In the genomic region with DNA sequence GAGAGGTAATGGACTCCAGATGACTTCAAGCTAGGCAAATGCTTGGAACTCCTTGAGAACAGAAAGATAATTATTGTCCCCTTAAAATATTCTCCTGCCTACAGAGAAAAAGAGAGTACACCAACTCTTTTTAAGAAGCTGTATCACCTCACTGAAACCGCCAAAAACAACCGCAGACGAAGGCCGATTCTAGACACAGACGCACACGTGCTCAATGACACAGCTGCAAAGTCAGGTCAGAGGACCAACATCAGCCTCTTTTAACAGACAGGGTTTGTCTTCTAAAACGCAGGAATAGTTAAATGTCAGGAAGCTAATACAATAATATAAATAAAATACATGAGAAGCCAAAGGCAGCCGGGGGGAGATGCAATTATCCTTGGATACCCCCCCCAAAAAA, we compare ENCODE assay signal across 25 cellular contexts. TPM values are rescaled to one million over a fixed set of nuclear protein-coding genes. Genes with fewer than 3 reads are reported as not detected.
"Had no signal": no experiment of that assay in that cellular context is flagged by ENCODE, and none has a peak within 500 bp of the region (broad histone marks: within the 10 kb centered on the region; RNA-seq: fewer than 3 reads in every experiment).

No MANE protein-coding gene starts in this region.

- FAIRE-seq: endothelial cell of umbilical vein, kidney, pancreas, urothelium cell line had no signal

- H3K27ac ChIP-seq: coronary artery, esophagus squamous epithelium, neutrophil, pancreas, right lobe of liver, thoracic aorta, tibial nerve, upper lobe of left lung had no signal

- H3K4me3 ChIP-seq: coronary artery, esophagus squamous epithelium, pancreas, right lobe of liver, smooth muscle cell, thoracic aorta, tibial nerve, upper lobe of left lung had no signal

- H3K27me3 Mint-ChIP-seq: naive thymus-derived CD8-positive, alpha-beta T cell had no signal

- H3K4me2 ChIP-seq: smooth muscle cell had no signal

- H3K4me3 Mint-ChIP-seq: naive thymus-derived CD8-positive, alpha-beta T cell had no signal

- ATAC-seq: left lobe of liver; naive thymus-derived CD8-positive, alpha-beta T cell; pancreas; right lobe of liver; stimulated activated naive CD8-positive, alpha-beta T cell treated with anti-CD3 and anti-CD28 coated beads, Interleukin-15, Interleukin-2, amounts not matched to agents 100 U/mL and 50 U/mL, for 24 hours had no signal

- H3K9me3 ChIP-seq: neutrophil, pancreas, right lobe of liver, thoracic aorta had no signal

- H3K27me3 ChIP-seq: esophagus squamous epithelium, neutrophil, pancreas, right lobe of liver, tibial nerve, upper lobe of left lung had no signal

- DNase-seq: dermis blood vessel endothelial cell; effector memory CD4-positive, alpha-beta T cell; esophagus squamous epithelium; foreskin melanocyte; kidney; mesenchymal stem cell; midbrain; naive thymus-derived CD8-positive, alpha-beta T cell; pancreas; right lobe of liver; stimulated activated CD4-positive, alpha-beta T cell treated with anti-CD3 and anti-CD28 coated beads, Interleukin-12 subunit alpha, Interleukin-12 subunit beta, amount 100 ng/mL, for 4 hours; stimulated activated CD4-positive, alpha-beta T cell treated with anti-CD3 and anti-CD28 coated beads, Interleukin-1b, Interleukin-23, amount 100 ng/mL, for 48 hours; stimulated activated CD4-positive, alpha-beta T cell treated with anti-CD3 and anti-CD28 coated beads, Interleukin-4, amount 100 ng/mL, for 1 hour; stimulated activated CD8-positive, alpha-beta memory T cell treated with anti-CD3 and anti-CD28 coated beads, Interleukin-4, amount 100 ng/mL, for 48 hours; stimulated activated naive CD8-positive, alpha-beta T cell treated with anti-CD3 and anti-CD28 coated beads, Interleukin-15, Interleukin-2, amounts not matched to agents 100 U/mL and 50 U/mL, for 24 hours; upper lobe of left lung had no signal

RNA-seq across cellular contexts. Expression of a gene that starts 48.5 kb away (rescaled TPM):
- total RNA-seq: dermis blood vessel endothelial cell; endothelial cell of umbilical vein; lung microvascular endothelial cell; naive thymus-derived CD8-positive, alpha-beta T cell had no signal
- polyA plus RNA-seq: endothelial cell of umbilical vein; naive thymus-derived CD8-positive, alpha-beta T cell had no signal
